Comparison of ENCODE assay signal across 8 cellular contexts in genomic region chr12:92143280-92143679, GRCh38. TPM values are rescaled to one million over a fixed set of nuclear protein-coding genes. Genes with fewer than 3 reads are reported as not detected.
DNase-seq lines count a peak whose midpoint lies in the region; ATAC-seq and TF ChIP-seq lines count a peak whose summit lies in the region.

No MANE protein-coding gene starts in this region.

- TF ChIP-seq POLR2A in stomach (IDR thresholded peaks at IDR 0.05), result no peak

- no peaks in the 10 kb centered on the region for H3K9me3 Mint-ChIP-seq in activated T-helper 17 cell treated with anti-CD3 and anti-CD28 coated beads, Interleukin-2, amount 50 U/mL, for 72 hours
- peaks cover 0 to 6% (median 0%) of the 10 kb centered on the region in 6 donors for H3K9me3 Mint-ChIP-seq in immature natural killer cell

- H3K27me3 Mint-ChIP-seq in activated T-helper 17 cell treated with anti-CD3 and anti-CD28 coated beads, Interleukin-2, amount 50 U/mL, for 72 hours, result no peaks in the 10 kb centered on the region
- peaks cover 23 to 42% (median 39%) of the 10 kb centered on the region in 3 donors for H3K27me3 Mint-ChIP-seq in immature natural killer cell (ENCODE audit: low read depth in 3 of 3)

- peaks cover 90% of the 10 kb centered on the region for H3K36me3 Mint-ChIP-seq in activated T-helper 17 cell treated with anti-CD3 and anti-CD28 coated beads, Interleukin-2, amount 50 U/mL, for 72 hours (ENCODE audit: low read depth)
- H3K36me3 Mint-ChIP-seq in immature natural killer cell, result peaks cover 50 to 58% (median 52%) of the 10 kb centered on the region in 3 donors

- no peaks in the 10 kb centered on the region for H3K9me3 ChIP-seq in SK-N-SH
- no peaks in the 10 kb centered on the region for H3K9me3 ChIP-seq in stomach

- H3K27me3 ChIP-seq in SK-N-SH (ENCODE audit: insufficient read depth) (no peaks in the 10 kb centered on the region), stomach (no peaks in the 10 kb centered on the region)

- DNase-seq in SK-N-SH (no peak), immature natural killer cell (no peak), stomach (no peak), T1000 (lab: John Stamatoyannopoulos, UW) (no peak), NCI-H2081 (lab: John Stamatoyannopoulos, UW) (no peak)
- DNase-seq in stimulated activated CD4-positive, alpha-beta T cell treated with anti-CD3 and anti-CD28 coated beads, Interleukin-1b, Interleukin-23, amount 100 ng/mL, for 48 hours, result no peak

- intact Hi-C loops in stomach (cut with DNase I; ENCODE audit: low total_unique reads), result loop anchor here (10.0 kb wide), 1 partner anchor 328 kb away; no protein-coding TSS in a partner anchor

- H3K9ac ChIP-seq in SK-N-SH, result peak overlapping the region; percentile 96

- ATAC-seq in SK-N-SH treated with all-trans-retinoic acid at 6 μM for 48 hours, result no peak
- ATAC-seq in activated T-helper 17 cell treated with anti-CD3 and anti-CD28 coated beads, Interleukin-2, amount 50 U/mL, for 72 hours (replicated peaks), result no peak

- peak overlapping the region; percentile 87 for H3K27ac Mint-ChIP-seq in activated T-helper 17 cell treated with anti-CD3 and anti-CD28 coated beads, Interleukin-2, amount 50 U/mL, for 72 hours
- peak overlapping the region; percentile 96 to 100 (median 99) for H3K27ac Mint-ChIP-seq in immature natural killer cell

- no peaks in the 10 kb centered on the region for H3K9me2 ChIP-seq in SK-N-SH

- no peak for TF ChIP-seq RAD21 in SK-N-SH (IDR thresholded peaks at IDR 0.05; ENCODE audit: low read length)

- TF ChIP-seq CTCF in SK-N-SH (IDR thresholded peaks at IDR 0.05), result no peak
- TF ChIP-seq CTCF in stomach (IDR thresholded peaks at IDR 0.05), result no peak

- peak overlapping the region; percentile 89 to 98 for H3K4me3 ChIP-seq in SK-N-SH (ENCODE audit: low read depth in 2 of 2, low read length in 1 of 2)
- H3K4me3 ChIP-seq in stomach, result peak overlapping the region; percentile 74 to 97 (median 83)

- no peak for TF ChIP-seq EP300 in SK-N-SH (IDR thresholded peaks at IDR 0.05; ENCODE audit: borderline replicate concordance in 1 of 2, low read depth in 1 of 2, low read length in 1 of 2)
- TF ChIP-seq EP300 in stomach (IDR thresholded peaks at IDR 0.05), result no peak

- H3K4me1 ChIP-seq in SK-N-SH (ENCODE audit: control insufficient read depth in 1 of 2, insufficient read depth in 2 of 2, low read depth in 1 of 2, low read length in 1 of 2) (peaks cover 7 to 18% of the 10 kb centered on the region in 2 experiments; a peak in 2 of 4 replicates), stomach (peaks cover 4 to 46% (median 26%) of the 10 kb centered on the region in 4 donors)

- peaks cover 23 to 41% of the 10 kb centered on the region in 2 experiments for H3K36me3 ChIP-seq in SK-N-SH (replicated peaks in 1 of 2; ENCODE audit: control insufficient read depth in 1 of 2, insufficient read depth in 2 of 2, low read length in 1 of 2)
- H3K36me3 ChIP-seq in stomach, result peaks cover 13 to 31% (median 21%) of the 10 kb centered on the region in 4 donors

- H3K79me2 ChIP-seq in SK-N-SH (ENCODE audit: insufficient read depth), result peaks cover 73% of the 10 kb centered on the region

- POLR2A ChIA-PET in SK-N-SH (lab: Yijun Ruan, JAX), result interaction anchor here (0.6 to 3.7 kb wide), 5 partner anchors 221 to 761 kb away, joined by 3 to 66 read pairs (median 19); no protein-coding TSS in a partner anchor

- H4K20me1 ChIP-seq in SK-N-SH (ENCODE audit: insufficient read depth), result peaks cover 30% of the 10 kb centered on the region

- peak overlapping the region; percentile 100 for H3K4me3 Mint-ChIP-seq in activated T-helper 17 cell treated with anti-CD3 and anti-CD28 coated beads, Interleukin-2, amount 50 U/mL, for 72 hours
- H3K4me3 Mint-ChIP-seq in immature natural killer cell, result peak overlapping the region; percentile 92 to 100 (median 100)

- no peak overlapping the region for H2AFZ ChIP-seq in SK-N-SH (ENCODE audit: low read depth)

- CTCF ChIA-PET in SK-N-SH (lab: Yijun Ruan, JAX), result interaction anchor here (0.6 to 6.1 kb wide), 22 partner anchors 9 to 778 kb away, joined by 3 to 50 read pairs (median 4); no protein-coding TSS in a partner anchor

- H3K4me1 Mint-ChIP-seq in activated T-helper 17 cell treated with anti-CD3 and anti-CD28 coated beads, Interleukin-2, amount 50 U/mL, for 72 hours, result peaks cover 12% of the 10 kb centered on the region
- H3K4me1 Mint-ChIP-seq in immature natural killer cell, result peaks cover 49 to 66% of the 10 kb centered on the region in 2 donors

- peak overlapping the region; percentile 81 for H3K4me2 ChIP-seq in SK-N-SH

- peaks cover 32% of the 10 kb centered on the region for H3F3A ChIP-seq in SK-N-SH (replicated peaks; ENCODE audit: insufficient read depth)

- H3K27ac ChIP-seq in SK-N-SH (ENCODE audit: low read depth in 2 of 2, low read length in 1 of 2) (peak overlapping the region; percentile 90 to 91), stomach (peak overlapping the region; percentile 64 to 100 (median 99))

- 1% methylated on average over 2 of the region's 2 CpGs for WGBS in SK-N-SH (ENCODE audit: low lambda C conversion rate)
- WGBS in stomach, 5 donors, result 0 to 9% (median 5%) methylated on average over 2 of the region's 2 CpGs

TF ChIP-seq in SK-N-SH, 30 proteins besides CTCF, POLR2A, EP300 and RAD21 (continues in another document):
- TF ChIP-seq TAF1 (IDR thresholded peaks at IDR 0.05; ENCODE audit: borderline replicate concordance, low read depth, low read length), result no peak
- TF ChIP-seq FOXM1 (IDR thresholded peaks at IDR 0.05; ENCODE audit: low read depth), result no peak
- no peak for TF ChIP-seq ZBTB33 (IDR thresholded peaks at IDR 0.05; ENCODE audit: borderline replicate concordance, low read depth)
- no peak for TF ChIP-seq TEAD4 (IDR thresholded peaks at IDR 0.05; ENCODE audit: borderline replicate concordance, insufficient read depth)
- no peak for TF ChIP-seq SMC3 (IDR thresholded peaks at IDR 0.05; ENCODE audit: low read depth, low read length)

TF ChIP-seq in SK-N-SH treated with all-trans-retinoic acid at 6 μM for 48 hours, 23 proteins besides CTCF, POLR2A, EP300 and RAD21 (continues in another document):
- TF ChIP-seq TCF4 (CRISPR knock-in tag; IDR thresholded peaks at IDR 0.05; ENCODE audit: borderline replicate concordance) (no peak), CSDC2 (CRISPR knock-in tag; IDR thresholded peaks at IDR 0.05) (no peak), ESRRG (CRISPR knock-in tag; IDR thresholded peaks at IDR 0.05) (no peak), ZFP3 (CRISPR knock-in tag; IDR thresholded peaks at IDR 0.05) (no peak), ZFP30 (CRISPR knock-in tag; IDR thresholded peaks at IDR 0.05) (no peak), OSR1 (CRISPR knock-in tag; IDR thresholded peaks at IDR 0.05) (no peak), TOX (CRISPR knock-in tag; IDR thresholded peaks at IDR 0.05; ENCODE audit: borderline replicate concordance) (no peak), CREB5 (CRISPR knock-in tag; IDR thresholded peaks at IDR 0.05; ENCODE audit: low read depth) (no peak), BACH2 (CRISPR knock-in tag; IDR thresholded peaks at IDR 0.05; ENCODE audit: borderline replicate concordance) (no peak), ZNF565 (CRISPR knock-in tag; conservative IDR thresholded peaks at IDR 0.05; ENCODE audit: low read depth) (no peak), TSHZ2 (CRISPR knock-in tag; IDR thresholded peaks at IDR 0.05) (no peak)

RNA-seq across cellular contexts. Expression of gene BTG1, which starts 2.4 kb away (rescaled TPM):
- polyA plus RNA-seq in SK-N-SH (2012; rRNA removed), result 16.2 and 28.3 TPM in 2 replicates
- 19.6 and 23.8 TPM in 2 replicates for polyA plus RNA-seq in SK-N-SH (2012; cell fraction: cytosol; rRNA removed)
- 15.1 and 15.2 TPM in 2 replicates for polyA plus RNA-seq in SK-N-SH (2012; cell fraction: nucleus; rRNA removed)
- 100 to 1,000 TPM; 131 to 648 TPM for total RNA-seq in activated T-helper 17 cell treated with anti-CD3 and anti-CD28 coated beads, Interleukin-2, amount 50 U/mL, for 72 hours
- 100 to 1,000 TPM; 156 to 489 (median 487) TPM for polyA plus RNA-seq in immature natural killer cell
- total RNA-seq in stomach, result 100 to 1,000 TPM in 1 of 5 donors, 10 to 100 TPM in 4; 20.5 to 108 (median 33.3) TPM
- 10 to 100 TPM; 39.7 to 47.5 (median 40.2) TPM for polyA plus RNA-seq in stomach
